Comparison of ENCODE assay signal across 25 cellular contexts in genomic region chr15:71686221-71687050, GRCh38.
"Had no signal": no experiment of that assay in that cellular context is flagged by ENCODE, and none has a peak within 500 bp of the region (broad histone marks: within the 10 kb centered on the region; RNA-seq: fewer than 3 reads in every experiment).

No MANE protein-coding gene starts in this region.

- DNase-seq: activated CD4-positive, alpha-beta memory T cell treated with anti-CD3 and anti-CD28 coated beads for 36 hours; activated CD4-positive, alpha-beta T cell treated with anti-CD3 and anti-CD28 coated beads for 36 hours; activated effector memory CD4-positive, alpha-beta T cell treated with Interleukin-2 at 50 U/mL for 16 hours; activated naive CD4-positive, alpha-beta T cell treated with anti-CD3 and anti-CD28 coated beads, Interleukin-2, amount 10 ng/mL, durations not matched to agents 7 days and 5 days; activated T-cell treated with anti-CD3 and anti-CD28 coated beads, Interleukin-2, amount 50 U/mL, for 72 hours; amygdala; effector CD4-positive, alpha-beta T cell; erythroblast; foreskin keratinocyte; immature natural killer cell; lower lobe of right lung; naive thymus-derived CD8-positive, alpha-beta T cell; retina; stimulated activated CD4-positive, alpha-beta T cell treated with anti-CD3 and anti-CD28 coated beads, Interleukin-2, amount 100 ng/mL, for 48 hours; stimulated activated CD8-positive, alpha-beta memory T cell treated with anti-CD3 and anti-CD28 coated beads, Interleukin-4, amount 100 ng/mL, for 48 hours; stimulated activated naive CD4-positive, alpha-beta T cell; T1000; testis had no signal

- H3K4me1 Mint-ChIP-seq: activated naive CD4-positive, alpha-beta T cell treated with anti-CD3 and anti-CD28 coated beads, Interleukin-2, amount 10 ng/mL, durations not matched to agents 7 days and 5 days; immature natural killer cell had no signal

- H3K4me1 ChIP-seq: foreskin keratinocyte had no signal

- H3K27me3 Mint-ChIP-seq: brain, type B pancreatic cell had no signal

- H3K27me3 ChIP-seq: foreskin keratinocyte, testis, vagina had no signal

- H3K36me3 Mint-ChIP-seq: activated CD4-positive, alpha-beta memory T cell treated with anti-CD3 and anti-CD28 coated beads for 36 hours; activated naive CD4-positive, alpha-beta T cell treated with anti-CD3 and anti-CD28 coated beads, Interleukin-2, amount 10 ng/mL, durations not matched to agents 7 days and 5 days; immature natural killer cell had no signal

- H3K9me3 Mint-ChIP-seq: dendritic cell treated with granulocyte-macrophage colony-stimulating factor and Interleukin-4, amounts not matched to agents 40 ng/mL and 50 ng/mL, for 4 days had no signal

- ATAC-seq: activated CD4-positive, alpha-beta T cell treated with anti-CD3 and anti-CD28 coated beads for 36 hours; activated T-cell treated with anti-CD3 and anti-CD28 coated beads, Interleukin-2, amount 50 U/mL, for 72 hours; foreskin keratinocyte; left lobe of liver; lower lobe of right lung; naive thymus-derived CD8-positive, alpha-beta T cell; WTC11 had no signal

- H3K36me3 ChIP-seq: lower lobe of right lung, vagina had no signal

- H3K9me3 ChIP-seq: lower lobe of right lung, testis, vagina had no signal

- H3K27ac ChIP-seq: foreskin keratinocyte, lower lobe of right lung, testis had no signal

- H3K4me3 ChIP-seq: lower lobe of right lung, testis, vagina had no signal

- H3K27ac Mint-ChIP-seq: activated CD4-positive, alpha-beta memory T cell treated with anti-CD3 and anti-CD28 coated beads for 36 hours; activated CD4-positive, alpha-beta T cell treated with anti-CD3 and anti-CD28 coated beads for 36 hours; activated naive CD4-positive, alpha-beta T cell treated with anti-CD3 and anti-CD28 coated beads, Interleukin-2, amount 10 ng/mL, durations not matched to agents 7 days and 5 days; activated T-cell treated with anti-CD3 and anti-CD28 coated beads, Interleukin-2, amount 50 U/mL, for 72 hours; dendritic cell treated with granulocyte-macrophage colony-stimulating factor and Interleukin-4, amounts not matched to agents 40 ng/mL and 50 ng/mL, for 4 days; immature natural killer cell; naive thymus-derived CD8-positive, alpha-beta T cell; progenitor cell of endocrine pancreas; type B pancreatic cell; WTC11 had no signal

- H3K4me3 Mint-ChIP-seq: activated CD4-positive, alpha-beta memory T cell treated with anti-CD3 and anti-CD28 coated beads for 36 hours; activated CD4-positive, alpha-beta T cell treated with anti-CD3 and anti-CD28 coated beads for 36 hours; activated naive CD4-positive, alpha-beta T cell treated with anti-CD3 and anti-CD28 coated beads, Interleukin-2, amount 10 ng/mL, durations not matched to agents 7 days and 5 days; activated T-cell treated with anti-CD3 and anti-CD28 coated beads, Interleukin-2, amount 50 U/mL, for 72 hours; brain; dendritic cell treated with granulocyte-macrophage colony-stimulating factor and Interleukin-4, amounts not matched to agents 40 ng/mL and 50 ng/mL, for 4 days; immature natural killer cell; naive thymus-derived CD8-positive, alpha-beta T cell; type B pancreatic cell; WTC11 had no signal
